22 cellular contexts compared by ENCODE assay signal in the genomic region with DNA sequence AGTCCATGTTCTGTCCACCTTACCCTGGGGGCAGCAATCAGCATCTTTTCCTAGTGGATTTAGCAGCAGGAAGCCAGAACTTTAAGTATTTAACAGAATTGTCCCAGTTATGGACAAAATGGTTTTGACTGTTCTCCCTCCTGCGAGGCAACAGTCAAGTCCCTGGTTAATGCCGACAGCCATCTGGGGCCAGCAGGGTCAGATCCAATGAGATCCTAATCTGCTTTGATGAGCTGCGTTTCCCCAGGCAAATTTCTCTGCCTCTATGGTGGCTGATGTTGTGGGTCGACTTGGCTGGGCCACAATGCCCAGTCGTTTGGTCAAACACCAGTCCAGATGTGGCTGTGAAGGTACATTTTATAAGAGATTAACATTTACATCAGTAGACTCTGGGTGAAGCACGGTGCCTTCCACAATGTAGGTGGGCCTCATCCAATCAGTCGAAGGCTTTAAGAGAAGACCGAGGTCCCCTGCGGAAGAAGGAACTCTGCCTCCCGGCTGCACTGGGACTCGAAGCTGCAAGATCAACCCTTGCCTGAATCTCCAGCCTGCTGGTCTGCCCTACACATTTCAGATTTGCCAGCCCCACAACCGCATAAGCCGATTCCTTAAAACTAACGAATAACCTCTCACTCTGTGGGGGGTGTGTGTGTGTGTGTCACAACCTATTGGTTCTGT.
"Had no signal": no experiment of that assay in that cellular context is flagged by ENCODE, and none has a peak within 500 bp of the region (broad histone marks: within the 10 kb centered on the region; RNA-seq: fewer than 3 reads in every experiment).

No MANE protein-coding gene starts in this region.

- DNase-seq: activated B cell treated with CpG ODN at 0.5 μM for 24 hours; activated CD4-positive, alpha-beta memory T cell treated with anti-CD3 and anti-CD28 coated beads for 36 hours; activated CD4-positive, alpha-beta T cell treated with anti-CD3 and anti-CD28 coated beads for 4 hours; activated CD8-positive, alpha-beta memory T cell treated with anti-CD3 and anti-CD28 coated beads, Interleukin-2, amount 10 ng/mL, durations not matched to agents 7 days and 5 days; activated gamma-delta T cell; activated T-cell treated with anti-CD3 and anti-CD28 coated beads, Interleukin-2, amount 50 U/mL, for 24 hours; gastrocnemius medialis; kidney; left ventricle myocardium superior; right lobe of liver; stimulated activated CD4-positive, alpha-beta T cell treated with anti-CD3 and anti-CD28 coated beads, Interleukin-4, amount 100 ng/mL, for 4 hours; stimulated activated naive B cell treated with anti-CD40 and anti-IgM and Interleukin-4, amounts not matched to agents 10 μg/mL and 1 μg/mL and 100 μg/mL, for 72 hours; SW 1271; thyroid gland had no signal

- H3K27me3 ChIP-seq: adrenal gland, right lobe of liver had no signal

- H3K36me3 ChIP-seq: adrenal gland, breast epithelium, gastrocnemius medialis, right lobe of liver, thyroid gland had no signal

- H3K4me2 ChIP-seq: smooth muscle cell had no signal

- H3K9me3 Mint-ChIP-seq: activated B cell treated with CpG ODN at 0.5 μM for 24 hours; activated CD4-positive, alpha-beta memory T cell treated with anti-CD3 and anti-CD28 coated beads for 36 hours; activated naive CD4-positive, alpha-beta T cell treated with anti-CD3 and anti-CD28 coated beads, Interleukin-2, amount 50 U/mL, for 72 hours; activated T-cell treated with anti-CD3 and anti-CD28 coated beads, Interleukin-2, amount 50 U/mL, for 24 hours had no signal

- ATAC-seq: activated CD8-positive, alpha-beta memory T cell treated with anti-CD3 and anti-CD28 coated beads, Interleukin-2, amount 10 ng/mL, durations not matched to agents 7 days and 5 days; activated naive CD4-positive, alpha-beta T cell treated with anti-CD3 and anti-CD28 coated beads, Interleukin-2, amount 50 U/mL, for 72 hours; esophagus mucosa; gastrocnemius medialis; left ventricle myocardium superior; right lobe of liver; stimulated activated naive B cell treated with anti-CD40 and anti-IgM and Interleukin-4, amounts not matched to agents 10 μg/mL and 1 μg/mL and 100 μg/mL, for 72 hours had no signal

- H3K9me3 ChIP-seq: gastrocnemius medialis, right lobe of liver, thyroid gland had no signal

- FAIRE-seq: astrocyte, kidney, TTC549 had no signal

- H3K27ac ChIP-seq: adrenal gland, breast epithelium, coronary artery, gastrocnemius medialis, right lobe of liver, thyroid gland had no signal

- H3K4me3 Mint-ChIP-seq: activated B cell treated with CpG ODN at 0.5 μM for 24 hours; activated CD4-positive, alpha-beta memory T cell treated with anti-CD3 and anti-CD28 coated beads for 36 hours; activated CD8-positive, alpha-beta memory T cell treated with anti-CD3 and anti-CD28 coated beads, Interleukin-2, amount 10 ng/mL, durations not matched to agents 7 days and 5 days; activated T-cell treated with anti-CD3 and anti-CD28 coated beads, Interleukin-2, amount 50 U/mL, for 24 hours; stimulated activated naive B cell treated with anti-CD40 and anti-IgM and Interleukin-4, amounts not matched to agents 10 μg/mL and 1 μg/mL and 100 μg/mL, for 72 hours had no signal

- H3K4me3 ChIP-seq: adrenal gland, breast epithelium, coronary artery, gastrocnemius medialis, right lobe of liver, smooth muscle cell, thyroid gland had no signal

- H3K4me1 Mint-ChIP-seq: activated B cell treated with CpG ODN at 0.5 μM for 24 hours; activated CD8-positive, alpha-beta memory T cell treated with anti-CD3 and anti-CD28 coated beads, Interleukin-2, amount 10 ng/mL, durations not matched to agents 7 days and 5 days; stimulated activated naive B cell treated with anti-CD40 and anti-IgM and Interleukin-4, amounts not matched to agents 10 μg/mL and 1 μg/mL and 100 μg/mL, for 72 hours had no signal

- H3K27ac Mint-ChIP-seq: activated B cell treated with CpG ODN at 0.5 μM for 24 hours; activated CD4-positive, alpha-beta memory T cell treated with anti-CD3 and anti-CD28 coated beads for 36 hours; activated CD8-positive, alpha-beta memory T cell treated with anti-CD3 and anti-CD28 coated beads, Interleukin-2, amount 10 ng/mL, durations not matched to agents 7 days and 5 days; activated naive CD4-positive, alpha-beta T cell treated with anti-CD3 and anti-CD28 coated beads, Interleukin-2, amount 50 U/mL, for 72 hours; activated T-cell treated with anti-CD3 and anti-CD28 coated beads, Interleukin-2, amount 50 U/mL, for 24 hours; stimulated activated naive B cell treated with anti-CD40 and anti-IgM and Interleukin-4, amounts not matched to agents 10 μg/mL and 1 μg/mL and 100 μg/mL, for 72 hours had no signal

- H3K27me3 Mint-ChIP-seq: activated CD8-positive, alpha-beta memory T cell treated with anti-CD3 and anti-CD28 coated beads, Interleukin-2, amount 10 ng/mL, durations not matched to agents 7 days and 5 days had no signal

- H3K36me3 Mint-ChIP-seq: stimulated activated naive B cell treated with anti-CD40 and anti-IgM and Interleukin-4, amounts not matched to agents 10 μg/mL and 1 μg/mL and 100 μg/mL, for 72 hours had no signal

- H3K4me1 ChIP-seq: adrenal gland, breast epithelium, gastrocnemius medialis, right lobe of liver, thyroid gland had no signal
